ENCODE assay signal across 2 cellular contexts in the genomic region with DNA sequence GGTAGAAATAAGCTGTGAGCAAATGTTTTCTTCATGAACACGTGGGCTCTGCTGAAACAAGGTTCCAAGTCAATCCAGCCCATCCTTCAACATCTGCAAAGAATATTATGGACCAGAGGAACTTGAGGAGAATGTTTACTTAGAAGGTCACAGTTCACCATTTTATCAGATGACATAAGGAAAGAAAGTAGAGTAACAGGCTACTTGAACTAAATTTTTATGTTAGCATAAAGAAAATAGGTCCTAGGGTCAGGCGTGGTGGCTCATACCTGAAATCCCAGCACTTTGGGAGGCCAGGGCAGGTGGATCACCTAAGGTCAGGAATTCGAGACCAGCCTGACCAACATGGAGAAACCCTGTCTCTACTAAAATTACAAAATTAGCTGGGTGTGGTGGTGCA. TPM values are rescaled to one million over a fixed set of nuclear protein-coding genes. Genes with fewer than 3 reads are reported as not detected.
"Had no signal": no experiment of that assay in that cellular context is flagged by ENCODE, and none has a peak within 500 bp of the region (broad histone marks: within the 10 kb centered on the region; RNA-seq: fewer than 3 reads in every experiment).

No MANE protein-coding gene starts in this region.

RNA-seq across cellular contexts. Expression of gene ERVV-1, which starts 30.6 kb away (rescaled TPM):
- total RNA-seq: G401, GM12878 had no signal
